ENCODE assay signal across 1 cellular context in the genomic region with DNA sequence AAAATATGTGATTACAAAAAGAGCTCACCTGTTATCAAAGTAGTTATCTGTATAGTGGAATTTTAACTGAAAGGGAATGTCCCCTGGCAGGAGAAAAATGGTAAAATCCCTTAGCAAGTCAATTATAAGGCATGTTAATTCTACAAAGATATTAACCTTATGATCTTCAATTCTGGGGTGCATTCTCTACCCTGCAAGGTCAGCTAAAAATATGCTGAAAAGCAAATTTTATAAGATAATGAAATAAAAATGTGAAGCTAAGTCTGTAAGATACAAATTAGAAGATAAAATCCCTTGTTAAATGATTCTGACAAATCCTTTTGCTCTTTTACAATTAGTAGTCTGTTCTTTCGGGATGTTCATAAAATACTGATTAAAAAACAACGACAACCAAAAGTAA.
A peak's percentile ranks its signal among the peaks of the same experiment; 100 is the strongest.
TF ChIP-seq lines count a peak whose summit lies in the region.

No MANE protein-coding gene starts in this region.

TF ChIP-seq in HepG2, 621 proteins besides CTCF, POLR2A, EP300 and RAD21 (continued from another document):
- TF ChIP-seq, protein P1, sequence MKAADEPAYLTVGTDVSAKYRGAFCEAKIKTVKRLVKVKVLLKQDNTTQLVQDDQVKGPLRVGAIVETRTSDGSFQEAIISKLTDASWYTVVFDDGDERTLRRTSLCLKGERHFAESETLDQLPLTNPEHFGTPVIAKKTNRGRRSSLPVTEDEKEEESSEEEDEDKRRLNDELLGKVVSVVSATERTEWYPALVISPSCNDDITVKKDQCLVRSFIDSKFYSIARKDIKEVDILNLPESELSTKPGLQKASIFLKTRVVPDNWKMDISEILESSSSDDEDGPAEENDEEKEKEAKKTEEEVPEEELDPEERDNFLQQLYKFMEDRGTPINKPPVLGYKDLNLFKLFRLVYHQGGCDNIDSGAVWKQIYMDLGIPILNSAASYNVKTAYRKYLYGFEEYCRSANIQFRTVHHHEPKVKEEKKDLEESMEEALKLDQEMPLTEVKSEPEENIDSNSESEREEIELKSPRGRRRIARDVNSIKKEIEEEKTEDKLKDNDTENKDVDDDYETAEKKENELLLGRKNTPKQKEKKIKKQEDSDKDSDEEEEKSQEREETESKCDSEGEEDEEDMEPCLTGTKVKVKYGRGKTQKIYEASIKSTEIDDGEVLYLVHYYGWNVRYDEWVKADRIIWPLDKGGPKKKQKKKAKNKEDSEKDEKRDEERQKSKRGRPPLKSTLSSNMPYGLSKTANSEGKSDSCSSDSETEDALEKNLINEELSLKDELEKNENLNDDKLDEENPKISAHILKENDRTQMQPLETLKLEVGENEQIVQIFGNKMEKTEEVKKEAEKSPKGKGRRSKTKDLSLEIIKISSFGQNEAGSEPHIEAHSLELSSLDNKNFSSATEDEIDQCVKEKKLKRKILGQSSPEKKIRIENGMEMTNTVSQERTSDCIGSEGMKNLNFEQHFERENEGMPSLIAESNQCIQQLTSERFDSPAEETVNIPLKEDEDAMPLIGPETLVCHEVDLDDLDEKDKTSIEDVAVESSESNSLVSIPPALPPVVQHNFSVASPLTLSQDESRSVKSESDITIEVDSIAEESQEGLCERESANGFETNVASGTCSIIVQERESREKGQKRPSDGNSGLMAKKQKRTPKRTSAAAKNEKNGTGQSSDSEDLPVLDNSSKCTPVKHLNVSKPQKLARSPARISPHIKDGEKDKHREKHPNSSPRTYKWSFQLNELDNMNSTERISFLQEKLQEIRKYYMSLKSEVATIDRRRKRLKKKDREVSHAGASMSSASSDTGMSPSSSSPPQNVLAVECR (CRISPR knock-in tag; IDR thresholded peaks at IDR 0.05; ENCODE audit: borderline replicate concordance) = no peak
- no peak for TF ChIP-seq ZNF678 (CRISPR knock-in tag; IDR thresholded peaks at IDR 0.05)
- TF ChIP-seq ZNF7 (CRISPR knock-in tag; IDR thresholded peaks at IDR 0.05) = no peak
- TF ChIP-seq ARNTL (CRISPR knock-in tag; IDR thresholded peaks at IDR 0.05) = no peak
- TF ChIP-seq MAFF (IDR thresholded peaks at IDR 0.05; ENCODE audit: low read depth, low read length) = peak; percentile 80
- no peak for TF ChIP-seq CEBPG (CRISPR knock-in tag; IDR thresholded peaks at IDR 0.05)
- TF ChIP-seq, protein P2, sequence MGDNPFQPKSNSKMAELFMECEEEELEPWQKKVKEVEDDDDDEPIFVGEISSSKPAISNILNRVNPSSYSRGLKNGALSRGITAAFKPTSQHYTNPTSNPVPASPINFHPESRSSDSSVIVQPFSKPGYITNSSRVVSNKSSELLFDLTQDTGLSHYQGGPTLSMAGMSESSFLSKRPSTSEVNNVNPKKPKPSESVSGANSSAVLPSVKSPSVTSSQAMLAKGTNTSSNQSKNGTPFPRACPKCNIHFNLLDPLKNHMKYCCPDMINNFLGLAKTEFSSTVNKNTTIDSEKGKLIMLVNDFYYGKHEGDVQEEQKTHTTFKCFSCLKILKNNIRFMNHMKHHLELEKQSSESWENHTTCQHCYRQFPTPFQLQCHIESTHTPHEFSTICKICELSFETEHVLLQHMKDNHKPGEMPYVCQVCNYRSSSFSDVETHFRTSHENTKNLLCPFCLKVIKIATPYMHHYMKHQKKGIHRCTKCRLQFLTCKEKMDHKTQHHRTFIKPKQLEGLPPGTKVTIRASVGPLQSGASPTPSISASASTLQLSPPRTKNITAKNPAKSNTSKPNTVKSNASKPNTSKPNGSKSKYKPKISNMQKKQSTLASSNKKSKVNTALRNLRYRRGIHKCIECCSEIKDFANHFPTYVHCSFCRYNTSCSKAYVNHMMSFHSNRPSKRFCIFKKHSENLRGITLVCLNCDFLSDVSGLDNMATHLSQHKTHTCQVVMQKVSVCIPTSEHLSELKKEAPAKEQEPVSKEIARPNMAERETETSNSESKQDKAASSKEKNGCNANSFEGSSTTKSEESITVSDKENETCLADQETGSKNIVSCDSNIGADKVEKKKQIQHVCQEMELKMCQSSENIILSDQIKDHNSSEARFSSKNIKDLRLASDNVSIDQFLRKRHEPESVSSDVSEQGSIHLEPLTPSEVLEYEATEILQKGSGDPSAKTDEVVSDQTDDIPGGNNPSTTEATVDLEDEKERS (CRISPR knock-in tag; IDR thresholded peaks at IDR 0.05) = no peak
- TF ChIP-seq ZNF562 (CRISPR knock-in tag; IDR thresholded peaks at IDR 0.05; ENCODE audit: borderline replicate concordance) = no peak
- peak; percentile 61 to 81; a peak in 3 of 4 replicates for TF ChIP-seq MAFK (conservative IDR thresholded peaks at IDR 0.05 in 1 of 2, IDR thresholded peaks at IDR 0.05 in 1 of 2; ENCODE audit: low read length in 2 of 2)
- TF ChIP-seq, protein P3, sequence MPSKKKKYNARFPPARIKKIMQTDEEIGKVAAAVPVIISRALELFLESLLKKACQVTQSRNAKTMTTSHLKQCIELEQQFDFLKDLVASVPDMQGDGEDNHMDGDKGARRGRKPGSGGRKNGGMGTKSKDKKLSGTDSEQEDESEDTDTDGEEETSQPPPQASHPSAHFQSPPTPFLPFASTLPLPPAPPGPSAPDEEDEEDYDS (CRISPR knock-in tag; IDR thresholded peaks at IDR 0.05) = no peak
